ENCODE assay signal across 3 cellular contexts in the genomic region with DNA sequence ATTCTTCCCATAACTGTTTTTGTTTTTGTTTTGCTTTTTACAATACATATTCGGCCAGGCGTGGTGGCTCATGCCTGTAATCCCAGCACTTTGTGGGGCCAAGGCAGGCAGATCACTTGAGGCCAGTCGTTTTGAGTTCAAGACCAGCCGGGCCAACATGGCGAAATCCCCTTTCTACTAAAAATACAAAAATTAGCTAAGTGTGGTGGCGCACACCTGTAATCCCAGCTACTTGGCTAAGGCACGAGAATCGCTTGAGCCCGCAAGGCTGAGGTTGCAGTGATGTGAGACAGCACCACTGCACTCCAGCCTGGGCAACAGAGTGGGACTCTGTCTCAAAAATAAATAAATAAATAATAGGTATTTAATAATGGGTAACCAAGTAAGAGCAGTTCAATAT.
TF ChIP-seq lines count a peak whose summit lies in the region.

No MANE protein-coding gene starts in this region.

TF ChIP-seq in HEK293, 187 proteins besides CTCF, POLR2A, EP300 and RAD21:
- no peak for TF ChIP-seq ZNF394 (tag by site-specific recombination; IDR thresholded peaks at IDR 0.05; ENCODE audit: borderline replicate concordance)
- peak; percentile 71 for TF ChIP-seq ZNF121 (tag by site-specific recombination; IDR thresholded peaks at IDR 0.05)

TF ChIP-seq in K562, 482 proteins besides CTCF, POLR2A, EP300 and RAD21:
- TF ChIP-seq KLF6 (CRISPR knock-in tag; IDR thresholded peaks at IDR 0.05; ENCODE audit: borderline replicate concordance) (no peak), HMG20A (CRISPR knock-in tag; conservative IDR thresholded peaks at IDR 0.05) (no peak), ZKSCAN8 (CRISPR knock-in tag; IDR thresholded peaks at IDR 0.05) (no peak), SETDB1 (IDR thresholded peaks at IDR 0.05; ENCODE audit: low read length) (no peak), SMARCA5 (IDR thresholded peaks at IDR 0.05) (no peak), ZNF316 (IDR thresholded peaks at IDR 0.05) (no peak), ARHGAP35 (IDR thresholded peaks at IDR 0.05; ENCODE audit: partially characterized antibody) (no peak), ZNF699 (CRISPR knock-in tag; IDR thresholded peaks at IDR 0.05; ENCODE audit: insufficient replicate concordance) (no peak), TCF7 (IDR thresholded peaks at IDR 0.05; ENCODE audit: borderline replicate concordance) (no peak), BHLHE40 (IDR thresholded peaks at IDR 0.05; ENCODE audit: low read length) (no peak), GATAD2B (IDR thresholded peaks at IDR 0.05; ENCODE audit: borderline replicate concordance) (no peak), IFI16 (CRISPR knock-in tag; IDR thresholded peaks at IDR 0.05) (no peak)
- TF ChIP-seq, protein P1, sequence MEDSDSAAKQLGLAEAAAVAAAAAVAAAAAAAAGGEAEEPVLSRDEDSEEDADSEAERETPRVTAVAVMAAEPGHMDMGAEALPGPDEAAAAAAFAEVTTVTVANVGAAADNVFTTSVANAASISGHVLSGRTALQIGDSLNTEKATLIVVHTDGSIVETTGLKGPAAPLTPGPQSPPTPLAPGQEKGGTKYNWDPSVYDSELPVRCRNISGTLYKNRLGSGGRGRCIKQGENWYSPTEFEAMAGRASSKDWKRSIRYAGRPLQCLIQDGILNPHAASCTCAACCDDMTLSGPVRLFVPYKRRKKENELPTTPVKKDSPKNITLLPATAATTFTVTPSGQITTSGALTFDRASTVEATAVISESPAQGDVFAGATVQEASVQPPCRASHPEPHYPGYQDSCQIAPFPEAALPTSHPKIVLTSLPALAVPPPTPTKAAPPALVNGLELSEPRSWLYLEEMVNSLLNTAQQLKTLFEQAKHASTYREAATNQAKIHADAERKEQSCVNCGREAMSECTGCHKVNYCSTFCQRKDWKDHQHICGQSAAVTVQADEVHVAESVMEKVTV (CRISPR knock-in tag; IDR thresholded peaks at IDR 0.05): no peak
- TF ChIP-seq, protein P2, sequence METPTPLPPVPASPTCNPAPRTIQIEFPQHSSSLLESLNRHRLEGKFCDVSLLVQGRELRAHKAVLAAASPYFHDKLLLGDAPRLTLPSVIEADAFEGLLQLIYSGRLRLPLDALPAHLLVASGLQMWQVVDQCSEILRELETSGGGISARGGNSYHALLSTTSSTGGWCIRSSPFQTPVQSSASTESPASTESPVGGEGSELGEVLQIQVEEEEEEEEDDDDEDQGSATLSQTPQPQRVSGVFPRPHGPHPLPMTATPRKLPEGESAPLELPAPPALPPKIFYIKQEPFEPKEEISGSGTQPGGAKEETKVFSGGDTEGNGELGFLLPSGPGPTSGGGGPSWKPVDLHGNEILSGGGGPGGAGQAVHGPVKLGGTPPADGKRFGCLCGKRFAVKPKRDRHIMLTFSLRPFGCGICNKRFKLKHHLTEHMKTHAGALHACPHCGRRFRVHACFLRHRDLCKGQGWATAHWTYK (CRISPR knock-in tag; IDR thresholded peaks at IDR 0.05): no peak

TF ChIP-seq in HEK293T, 16 proteins besides CTCF, POLR2A, EP300 and RAD21 (continued from another document):
- TF ChIP-seq FOXK2 (IDR thresholded peaks at IDR 0.05): no peak
- TF ChIP-seq FOXM1 (IDR thresholded peaks at IDR 0.05; ENCODE audit: borderline replicate concordance): no peak
- TF ChIP-seq HDGF (IDR thresholded peaks at IDR 0.05; ENCODE audit: borderline replicate concordance): no peak
- TF ChIP-seq CTBP1 (IDR thresholded peaks at IDR 0.05; ENCODE audit: borderline replicate concordance): no peak
- no peak for TF ChIP-seq FOXA1 (IDR thresholded peaks at IDR 0.05)
- no peak for TF ChIP-seq L3MBTL2 (conservative IDR thresholded peaks at IDR 0.05)
